ENCODE assay signal across 1 cellular context in genomic region chr2:240922234-240922981, GRCh38.
A peak's percentile ranks its signal among the peaks of the same experiment; 100 is the strongest.
TF ChIP-seq lines count a peak whose summit lies in the region.

No MANE protein-coding gene starts in this region.

TF ChIP-seq in K562, 482 proteins besides CTCF, POLR2A, EP300 and RAD21:
- TF ChIP-seq HMGN3 (IDR thresholded peaks at IDR 0.05; ENCODE audit: borderline replicate concordance, extremely low read depth, insufficient read length, low read depth, low read length) (peak; percentile 21), ZNF699 (CRISPR knock-in tag; IDR thresholded peaks at IDR 0.05; ENCODE audit: insufficient replicate concordance) (no peak)
